8 cellular contexts compared by ENCODE assay signal in genomic region chr1:239349699-239350098, GRCh38. TPM values are rescaled to one million over a fixed set of nuclear protein-coding genes. Genes with fewer than 3 reads are reported as not detected.
"Had no signal": no experiment of that assay in that cellular context is flagged by ENCODE, and none has a peak within 500 bp of the region (broad histone marks: within the 10 kb centered on the region; RNA-seq: fewer than 3 reads in every experiment).

No MANE protein-coding gene starts in this region.

- H3K4me3 ChIP-seq: K562 had no signal

- H3K27ac Mint-ChIP-seq: IgD-negative memory B cell had no signal

- H3K27ac ChIP-seq: HL-60 had no signal

- H3K4me1 Mint-ChIP-seq: IgD-negative memory B cell had no signal

- H3K36me3 Mint-ChIP-seq: IgD-negative memory B cell had no signal

- ATAC-seq: HepG2, K562 had no signal

- H3K4me3 Mint-ChIP-seq: IgD-negative memory B cell had no signal

- H3K27me3 Mint-ChIP-seq: IgD-negative memory B cell had no signal

- FAIRE-seq: HepG2, HTR-8/SVneo, K562 had no signal

- DNase-seq: IMR-90, KBM-7, KG1 had no signal

RNA-seq across cellular contexts. Expression of gene CHRM3, which starts 36.7 kb away (rescaled TPM):
- total RNA-seq: HepG2, IMR-90 had no signal
- polyA plus RNA-seq: HepG2, IgD-negative memory B cell, IMR-90 had no signal
